Comparison of ENCODE assay signal across 17 cellular contexts in the genomic region with DNA sequence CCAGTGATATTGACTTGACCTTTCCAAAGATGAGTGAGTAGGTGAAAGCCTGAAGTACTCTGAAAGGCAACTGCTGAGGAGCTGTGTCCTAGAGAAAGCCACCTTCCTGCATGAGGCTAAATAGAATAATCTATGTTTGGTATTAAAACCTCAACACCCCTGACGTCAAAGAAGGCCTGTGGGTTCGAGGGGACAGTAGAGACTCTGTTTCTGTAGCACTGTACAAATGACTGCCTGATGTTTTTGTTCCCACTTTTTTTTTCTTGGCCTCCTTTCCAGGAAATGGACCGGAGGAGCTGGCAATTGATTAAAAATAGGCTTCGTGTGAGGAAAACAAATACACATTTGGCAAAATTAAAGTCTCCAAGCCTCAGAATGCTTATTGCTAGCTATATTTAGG. TPM values are rescaled to one million over a fixed set of nuclear protein-coding genes. Genes with fewer than 3 reads are reported as not detected.
A peak's percentile ranks its signal among the peaks of the same experiment; 100 is the strongest.
DNase-seq lines count a peak whose midpoint lies in the region; ATAC-seq and TF ChIP-seq lines count a peak whose summit lies in the region.
"Had no signal": no experiment of that assay in that cellular context is flagged by ENCODE, and none has a peak within 500 bp of the region (broad histone marks: within the 10 kb centered on the region; RNA-seq: fewer than 3 reads in every experiment).

No MANE protein-coding gene starts in this region.

- H3K27ac ChIP-seq in left ventricle myocardium inferior (replicated peaks) (peak overlapping the region; percentile 36), body of pancreas (peak overlapping the region in 3 of 4 donors; percentile 1 to 61 (median 50)), hepatocyte (peak overlapping the region; percentile 71), thyroid gland (peak overlapping the region in 2 of 3 donors; percentile 61 to 67)
- H3K27ac ChIP-seq: GM23248 had no signal

- no peak overlapping the region for H2AFZ ChIP-seq in hepatocyte
- H2AFZ ChIP-seq: GM23248 had no signal

- H4K20me1 ChIP-seq in hepatocyte (ENCODE audit: insufficient read depth, poor library complexity, severe bottlenecking), result no peaks in the 10 kb centered on the region

- ATAC-seq in left ventricle myocardium superior (no peak), body of pancreas (no peak)

- H3K4me2 ChIP-seq in hepatocyte, result no peak overlapping the region

- no peak for DNase-seq in left ventricle myocardium inferior
- no peak for DNase-seq in left ventricle myocardium superior
- DNase-seq in body of pancreas, result no peak
- no peak for DNase-seq in hepatocyte (ENCODE audit: low spot score)
- DNase-seq in thyroid gland, result no peak
- DNase-seq in NCI-H1930 (lab: John Stamatoyannopoulos, UW), result no peak
- no peak for DNase-seq in SK-N-DZ (ENCODE audit: low spot score)
- DNase-seq in ecto neural progenitor cell (ENCODE audit: low spot score), result no peak
- DNase-seq: 8988T; C1 segment of cervical spinal cord; Calu3; CD4-positive, alpha-beta memory T cell; COR-L47; DND-41; GM23248; H7; HCEC 1CT had no signal

- TF ChIP-seq POLR2A in body of pancreas (IDR thresholded peaks at IDR 0.05) (no peak), thyroid gland (IDR thresholded peaks at IDR 0.05) (no peak)

- H3K27me3 ChIP-seq in left ventricle myocardium inferior (ENCODE audit: low read depth), result no peaks in the 10 kb centered on the region
- H3K27me3 ChIP-seq in body of pancreas, result no peaks in the 10 kb centered on the region
- H3K27me3 ChIP-seq in hepatocyte, result no peaks in the 10 kb centered on the region
- no peaks in the 10 kb centered on the region for H3K27me3 ChIP-seq in thyroid gland

- H3K9me3 ChIP-seq in left ventricle myocardium inferior (replicated peaks) (no peaks in the 10 kb centered on the region), body of pancreas (no peaks in the 10 kb centered on the region), hepatocyte (ENCODE audit: low read depth) (no peaks in the 10 kb centered on the region), thyroid gland (no peaks in the 10 kb centered on the region)

- no peak overlapping the region for H3K4me3 ChIP-seq in left ventricle myocardium inferior
- no peak overlapping the region for H3K4me3 ChIP-seq in body of pancreas
- H3K4me3 ChIP-seq in hepatocyte, result no peak overlapping the region
- H3K4me3 ChIP-seq in thyroid gland (replicated peaks in 1 of 3), result no peak overlapping the region
- H3K4me3 ChIP-seq: GM23248 had no signal

- no peaks in the 10 kb centered on the region for H3K79me2 ChIP-seq in hepatocyte

- 8 to 26% methylated on average over 2 to 4 of the region's 4 CpGs for WGBS in body of pancreas, 2 donors
- WGBS in hepatocyte (ENCODE audit: low lambda C conversion rate, missing lambda C conversion rate), result 74% methylated on average over 4 of the region's 4 CpGs
- 49 to 75% methylated on average over 4 of the region's 4 CpGs for WGBS in thyroid gland, 2 donors

- H3K9me2 ChIP-seq in hepatocyte (replicated peaks; ENCODE audit: insufficient read depth), result no peaks in the 10 kb centered on the region

- H3K36me3 ChIP-seq in left ventricle myocardium inferior, result no peaks in the 10 kb centered on the region
- H3K36me3 ChIP-seq in body of pancreas (replicated peaks in 1 of 2; ENCODE audit: insufficient read depth in 1 of 2, low read depth in 2 of 2), result no peaks in the 10 kb centered on the region
- H3K36me3 ChIP-seq in hepatocyte (replicated peaks; ENCODE audit: insufficient read depth, low read depth), result no peaks in the 10 kb centered on the region
- no peaks in the 10 kb centered on the region for H3K36me3 ChIP-seq in thyroid gland

- no peak for TF ChIP-seq CTCF in left ventricle myocardium inferior (IDR thresholded peaks at IDR 0.05; ENCODE audit: borderline replicate concordance)
- no peak for TF ChIP-seq CTCF in body of pancreas (IDR thresholded peaks at IDR 0.05)
- no peak for TF ChIP-seq CTCF in hepatocyte (IDR thresholded peaks at IDR 0.05; ENCODE audit: poor library complexity)
- TF ChIP-seq CTCF in thyroid gland (IDR thresholded peaks at IDR 0.05), result no peak

- intact Hi-C loops in left ventricle myocardium inferior (cut with micrococcal nuclease), result no loop called here
- intact Hi-C loops in left ventricle myocardium superior (cut with micrococcal nuclease), result no loop called here
- intact Hi-C loops in body of pancreas (cut with DNase I), result no loop called here
- intact Hi-C loops in thyroid gland (cut with DNase I), result no loop called here

- no peaks in the 10 kb centered on the region for H3K4me1 ChIP-seq in left ventricle myocardium inferior
- peaks cover 13% of the 10 kb centered on the region for H3K4me1 ChIP-seq in body of pancreas
- H3K4me1 ChIP-seq in hepatocyte (ENCODE audit: insufficient read depth), result no peaks in the 10 kb centered on the region
- peaks cover 0 to 9% of the 10 kb centered on the region in 2 donors for H3K4me1 ChIP-seq in thyroid gland

RNA-seq across cellular contexts. Expression of a gene that starts 29.5 kb away (rescaled TPM):
- 0.38 TPM for total RNA-seq in left ventricle myocardium inferior
- total RNA-seq in left ventricle myocardium superior, result 0.72 TPM
- total RNA-seq in body of pancreas, result under 1 TPM in 1 of 2 donors, not detected in 1; 0.52 TPM
- total RNA-seq in hepatocyte, result 0.44 and 0.77 TPM in 2 replicates
- 0.68 and 2.2 TPM in 2 replicates for polyA plus RNA-seq in hepatocyte
- 1 to 10 TPM in 1 of 4 donors, under 1 TPM in 2, not detected in 1; 0.20 to 2.9 (median 0.67) TPM for total RNA-seq in thyroid gland
- polyA plus RNA-seq in SK-N-DZ (2014; cell fraction: cytosol; rRNA removed), result 5.1 and 7.9 TPM in 2 replicates
- 4.1 and 9.3 TPM in 2 replicates for polyA plus RNA-seq in SK-N-DZ (2014; cell fraction: nucleus; rRNA removed)
- total RNA-seq: Calu3, GM23248 had no signal
- polyA plus RNA-seq: GM23248 had no signal

RNA-seq across cellular contexts. Expression of a gene that starts 31.1 kb away (rescaled TPM):
- 6.0 TPM for total RNA-seq in left ventricle myocardium inferior
- total RNA-seq in left ventricle myocardium superior, result 6.4 TPM
- 1 to 10 TPM; 6.9 to 9.6 TPM for total RNA-seq in body of pancreas
- 25.2 and 26.4 TPM in 2 replicates for total RNA-seq in hepatocyte
- polyA plus RNA-seq in hepatocyte, result 3.8 and 5.5 TPM in 2 replicates
- 10 to 100 TPM; 18.4 to 23.5 (median 20.8) TPM for total RNA-seq in thyroid gland
- polyA plus RNA-seq in SK-N-DZ (2014; cell fraction: cytosol; rRNA removed), result 16.3 and 18.8 TPM in 2 replicates
- polyA plus RNA-seq in SK-N-DZ (2014; cell fraction: nucleus; rRNA removed), result 10.0 and 13.3 TPM in 2 replicates
